8 cellular contexts compared by ENCODE assay signal in the genomic region with DNA sequence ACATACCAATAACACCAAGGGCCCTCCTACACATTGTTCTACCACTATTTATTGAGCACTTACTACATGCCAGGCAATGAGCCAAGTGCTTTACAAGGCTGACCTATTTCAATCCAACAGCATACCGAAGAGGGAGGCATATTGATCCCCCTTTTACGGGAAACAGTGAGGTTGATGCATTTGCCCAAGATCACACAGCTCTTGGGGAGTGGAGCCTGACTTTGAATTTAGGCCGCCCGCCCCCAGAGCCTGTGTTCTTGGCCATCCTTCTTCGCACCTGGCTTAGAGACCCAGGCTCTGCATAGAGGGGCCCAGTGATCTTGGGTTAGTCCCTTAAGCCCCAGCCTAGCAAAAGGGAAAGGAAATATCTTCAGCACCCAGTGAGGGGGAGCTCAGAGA.
DNase-seq lines count a peak whose midpoint lies in the region; ATAC-seq and TF ChIP-seq lines count a peak whose summit lies in the region.

No MANE protein-coding gene starts in this region.

- H3K4me1 Mint-ChIP-seq in activated CD4-positive, alpha-beta T cell treated with anti-CD3 and anti-CD28 coated beads, Interleukin-2, amount 10 ng/mL, durations not matched to agents 7 days and 5 days: peaks cover 25% of the 10 kb centered on the region
- H3K4me1 Mint-ChIP-seq in brain (peaks cover 53% of the 10 kb centered on the region), endothelial cell (ENCODE audit: unreplicated experiment) (peaks cover 10% of the 10 kb centered on the region)

- TF ChIP-seq POLR2A in right lobe of liver (IDR thresholded peaks at IDR 0.05): no peak

- H3K27me3 ChIP-seq in right lobe of liver (no peaks in the 10 kb centered on the region), thymus (ENCODE audit: control insufficient read depth, insufficient read depth) (peaks cover 2% of the 10 kb centered on the region)

- TF ChIP-seq CTCF in brain (conservative IDR thresholded peaks at IDR 0.05) (no peak), right lobe of liver (IDR thresholded peaks at IDR 0.05) (no peak), endothelial cell (IDR thresholded peaks at IDR 0.05; ENCODE audit: unreplicated experiment) (no peak)

- H3K9me3 Mint-ChIP-seq in activated CD4-positive, alpha-beta T cell treated with anti-CD3 and anti-CD28 coated beads, Interleukin-2, amount 10 ng/mL, durations not matched to agents 7 days and 5 days: peaks cover 3% of the 10 kb centered on the region
- H3K9me3 Mint-ChIP-seq in brain (peaks cover 0 to 5% (median under 1%) of the 10 kb centered on the region in 5 experiments), endothelial cell (ENCODE audit: unreplicated experiment) (no peaks in the 10 kb centered on the region)

- peaks cover 12% of the 10 kb centered on the region for H3K27me3 Mint-ChIP-seq in activated CD4-positive, alpha-beta T cell treated with anti-CD3 and anti-CD28 coated beads, Interleukin-2, amount 10 ng/mL, durations not matched to agents 7 days and 5 days
- H3K27me3 Mint-ChIP-seq in brain: no peaks in the 10 kb centered on the region
- peaks cover 3% of the 10 kb centered on the region for H3K27me3 Mint-ChIP-seq in endothelial cell (ENCODE audit: unreplicated experiment)

- POLR2A ChIA-PET in activated CD4-positive, alpha-beta T cell treated with anti-CD3 and anti-CD28 coated beads, Interleukin-2, amount 10 ng/mL, durations not matched to agents 7 days and 5 days (lab: Charles Lee): interaction anchor here (0.5 kb wide), 1 partner anchor 242 kb away, joined by 3 read pairs; no protein-coding TSS in a partner anchor

- intact Hi-C loops in right lobe of liver (cut with DNase I): loop anchor here in 1 of 2 donors (10.0 kb wide), 2 partner anchors 149 to 229 kb away; no protein-coding TSS in a partner anchor

- H3K27ac ChIP-seq in right lobe of liver (peak overlapping the region; percentile 9 to 91 (median 83)), thymus (ENCODE audit: low read depth) (no peak overlapping the region)

- CTCF ChIA-PET in activated CD4-positive, alpha-beta T cell treated with anti-CD3 and anti-CD28 coated beads, Interleukin-2, amount 10 ng/mL, durations not matched to agents 7 days and 5 days (lab: Charles Lee): interaction anchor here (1.2 to 2.9 kb wide), 2 partner anchors 10 to 197 kb away, joined by 3 to 9 read pairs; no protein-coding TSS in a partner anchor

- H3K4me1 ChIP-seq in right lobe of liver (peaks cover 0 to 30% (median 17%) of the 10 kb centered on the region in 4 donors), thymus (ENCODE audit: control insufficient read depth, insufficient read depth, low read length) (peaks cover 17% of the 10 kb centered on the region)

- H3K9me3 ChIP-seq in right lobe of liver (no peaks in the 10 kb centered on the region), thymus (ENCODE audit: control insufficient read depth) (no peaks in the 10 kb centered on the region)

- WGBS in right lobe of liver (ENCODE audit: insufficient coverage, low coverage, low lambda C conversion rate, missing lambda C conversion rate): 61% methylated on average over 5 of the region's 5 CpGs
- WGBS in thymus: 93% methylated on average over 5 of the region's 5 CpGs

- H3K4me3 ChIP-seq in right lobe of liver: peak overlapping the region; percentile 12 to 41 (median 21)
- H3K4me3 ChIP-seq in thymus (ENCODE audit: low read length): peak overlapping the region; percentile 41

- H3K36me3 Mint-ChIP-seq in activated CD4-positive, alpha-beta T cell treated with anti-CD3 and anti-CD28 coated beads, Interleukin-2, amount 10 ng/mL, durations not matched to agents 7 days and 5 days (ENCODE audit: low read depth): peaks cover 2% of the 10 kb centered on the region
- H3K36me3 Mint-ChIP-seq in brain (no peaks in the 10 kb centered on the region), endothelial cell (ENCODE audit: low read depth, unreplicated experiment) (no peaks in the 10 kb centered on the region)

- no peaks in the 10 kb centered on the region for H3K36me3 ChIP-seq in right lobe of liver
- no peaks in the 10 kb centered on the region for H3K36me3 ChIP-seq in thymus (ENCODE audit: control insufficient read depth, insufficient read depth)

- DNase-seq in activated CD4-positive, alpha-beta T cell treated with anti-CD3 and anti-CD28 coated beads, Interleukin-2, amount 10 ng/mL, durations not matched to agents 7 days and 5 days: no peak
- DNase-seq in activated CD4-positive, alpha-beta T cell treated with anti-CD3 and anti-CD28 coated beads, Interleukin-2, amount 50 U/mL, for 4 hours: no peak
- DNase-seq in right lobe of liver (no peak), endothelial cell (ENCODE audit: low spot score) (no peak), middle frontal gyrus (ENCODE audit: extremely low spot score, low spot score) (no peak)

- peak overlapping the region; percentile 32 for H3K27ac Mint-ChIP-seq in activated CD4-positive, alpha-beta T cell treated with anti-CD3 and anti-CD28 coated beads, Interleukin-2, amount 10 ng/mL, durations not matched to agents 7 days and 5 days
- peak overlapping the region; percentile 87 to 99 (median 96) for H3K27ac Mint-ChIP-seq in brain
- no peak overlapping the region for H3K27ac Mint-ChIP-seq in endothelial cell (ENCODE audit: unreplicated experiment)

- no peak overlapping the region for H3K4me3 Mint-ChIP-seq in activated CD4-positive, alpha-beta T cell treated with anti-CD3 and anti-CD28 coated beads, Interleukin-2, amount 10 ng/mL, durations not matched to agents 7 days and 5 days
- H3K4me3 Mint-ChIP-seq in brain (peak overlapping the region in 4 of 5 experiments; percentile 59 to 87 (median 80)), endothelial cell (ENCODE audit: unreplicated experiment) (no peak overlapping the region)

- ATAC-seq in right lobe of liver (no peak), HG03342 (IDR thresholded peaks at IDR 0.05; ENCODE audit: unreplicated experiment) (no peak)

Comparison
In these comparisons a context has a peak if more than half of its experiments do, and no peak if none do; other contexts are left out.
1. H3K4me3 Mint-ChIP-seq: peak in brain (4 of 5); none in activated CD4-positive, alpha-beta T cell treated with anti-CD3 and anti-CD28 coated beads, Interleukin-2, amount 10 ng/mL, durations not matched to agents 7 days and 5 days (single experiment) and endothelial cell (single experiment).